In the genomic region with DNA sequence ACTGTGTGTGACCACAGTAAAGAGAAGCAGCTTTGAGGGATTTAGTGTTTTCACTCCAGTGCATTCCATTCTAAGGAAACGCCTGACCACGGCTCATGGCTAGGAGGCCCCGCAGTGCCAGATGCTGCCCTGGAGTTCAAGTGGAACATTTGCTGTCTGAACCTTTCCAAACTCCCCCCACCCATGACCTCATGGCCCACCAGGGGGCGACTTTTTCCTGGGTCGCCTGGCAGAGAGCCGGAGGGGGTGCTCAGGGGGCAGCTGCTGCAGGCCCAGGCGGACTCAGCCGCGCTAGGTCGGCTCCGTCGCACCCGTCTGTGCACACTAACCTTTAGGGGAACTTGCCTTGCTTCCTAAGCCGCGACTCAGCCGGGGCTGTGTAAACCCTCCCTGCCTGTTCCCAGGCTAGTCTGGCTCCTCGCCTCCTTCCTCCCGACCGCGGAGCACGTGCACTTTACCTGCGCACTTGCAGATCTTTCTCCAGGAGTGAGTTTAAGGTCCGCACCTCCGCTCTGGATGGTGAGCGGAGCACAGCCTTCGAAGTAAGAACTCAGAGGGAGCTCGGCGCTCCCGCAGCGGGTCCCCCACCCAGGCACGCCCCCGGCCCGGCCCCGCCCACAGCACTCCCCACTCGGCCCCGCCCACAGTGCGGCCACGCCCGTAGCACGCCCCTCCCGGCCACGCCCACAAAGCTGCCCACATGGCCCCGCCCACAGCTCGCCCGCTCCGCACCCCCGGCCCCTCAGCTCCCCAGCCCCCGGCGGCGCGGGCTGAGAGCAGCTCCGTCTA, we compare ENCODE assay signal across 1 cellular context.
TF ChIP-seq lines count a peak whose summit lies in the region.

A gene (minus strand): TSS at position 550 of the 789 bp plus-strand sequence. CDS start 17,441 bp downstream, outside the sequence.

TF ChIP-seq in K562, 482 proteins besides CTCF, POLR2A, EP300 and RAD21 (continued from another document and continues in another):
- TF ChIP-seq, protein P1, sequence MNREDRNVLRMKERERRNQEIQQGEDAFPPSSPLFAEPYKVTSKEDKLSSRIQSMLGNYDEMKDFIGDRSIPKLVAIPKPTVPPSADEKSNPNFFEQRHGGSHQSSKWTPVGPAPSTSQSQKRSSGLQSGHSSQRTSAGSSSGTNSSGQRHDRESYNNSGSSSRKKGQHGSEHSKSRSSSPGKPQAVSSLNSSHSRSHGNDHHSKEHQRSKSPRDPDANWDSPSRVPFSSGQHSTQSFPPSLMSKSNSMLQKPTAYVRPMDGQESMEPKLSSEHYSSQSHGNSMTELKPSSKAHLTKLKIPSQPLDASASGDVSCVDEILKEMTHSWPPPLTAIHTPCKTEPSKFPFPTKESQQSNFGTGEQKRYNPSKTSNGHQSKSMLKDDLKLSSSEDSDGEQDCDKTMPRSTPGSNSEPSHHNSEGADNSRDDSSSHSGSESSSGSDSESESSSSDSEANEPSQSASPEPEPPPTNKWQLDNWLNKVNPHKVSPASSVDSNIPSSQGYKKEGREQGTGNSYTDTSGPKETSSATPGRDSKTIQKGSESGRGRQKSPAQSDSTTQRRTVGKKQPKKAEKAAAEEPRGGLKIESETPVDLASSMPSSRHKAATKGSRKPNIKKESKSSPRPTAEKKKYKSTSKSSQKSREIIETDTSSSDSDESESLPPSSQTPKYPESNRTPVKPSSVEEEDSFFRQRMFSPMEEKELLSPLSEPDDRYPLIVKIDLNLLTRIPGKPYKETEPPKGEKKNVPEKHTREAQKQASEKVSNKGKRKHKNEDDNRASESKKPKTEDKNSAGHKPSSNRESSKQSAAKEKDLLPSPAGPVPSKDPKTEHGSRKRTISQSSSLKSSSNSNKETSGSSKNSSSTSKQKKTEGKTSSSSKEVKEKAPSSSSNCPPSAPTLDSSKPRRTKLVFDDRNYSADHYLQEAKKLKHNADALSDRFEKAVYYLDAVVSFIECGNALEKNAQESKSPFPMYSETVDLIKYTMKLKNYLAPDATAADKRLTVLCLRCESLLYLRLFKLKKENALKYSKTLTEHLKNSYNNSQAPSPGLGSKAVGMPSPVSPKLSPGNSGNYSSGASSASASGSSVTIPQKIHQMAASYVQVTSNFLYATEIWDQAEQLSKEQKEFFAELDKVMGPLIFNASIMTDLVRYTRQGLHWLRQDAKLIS (CRISPR knock-in tag; IDR thresholded peaks at IDR 0.05): no peak
- TF ChIP-seq, protein P2, sequence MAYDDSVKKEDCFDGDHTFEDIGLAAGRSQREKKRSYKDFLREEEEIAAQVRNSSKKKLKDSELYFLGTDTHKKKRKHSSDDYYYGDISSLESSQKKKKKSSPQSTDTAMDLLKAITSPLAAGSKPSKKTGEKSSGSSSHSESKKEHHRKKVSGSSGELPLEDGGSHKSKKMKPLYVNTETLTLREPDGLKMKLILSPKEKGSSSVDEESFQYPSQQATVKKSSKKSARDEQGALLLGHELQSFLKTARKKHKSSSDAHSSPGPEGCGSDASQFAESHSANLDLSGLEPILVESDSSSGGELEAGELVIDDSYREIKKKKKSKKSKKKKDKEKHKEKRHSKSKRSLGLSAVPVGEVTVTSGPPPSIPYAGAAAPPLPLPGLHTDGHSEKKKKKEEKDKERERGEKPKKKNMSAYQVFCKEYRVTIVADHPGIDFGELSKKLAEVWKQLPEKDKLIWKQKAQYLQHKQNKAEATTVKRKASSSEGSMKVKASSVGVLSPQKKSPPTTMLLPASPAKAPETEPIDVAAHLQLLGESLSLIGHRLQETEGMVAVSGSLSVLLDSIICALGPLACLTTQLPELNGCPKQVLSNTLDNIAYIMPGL (CRISPR knock-in tag; IDR thresholded peaks at IDR 0.05): 0 out of 2 replicates have a peak, but pooled peaks have one; percentile 44
- TF ChIP-seq CBFB (CRISPR knock-in tag; IDR thresholded peaks at IDR 0.05): 0 out of 2 replicates have a peak, but pooled peaks have one; percentile 34
- peak; percentile 54; the same call in 1 of the 2 replicates for TF ChIP-seq HDAC2 (IDR thresholded peaks at IDR 0.05)
- TF ChIP-seq, protein P3, sequence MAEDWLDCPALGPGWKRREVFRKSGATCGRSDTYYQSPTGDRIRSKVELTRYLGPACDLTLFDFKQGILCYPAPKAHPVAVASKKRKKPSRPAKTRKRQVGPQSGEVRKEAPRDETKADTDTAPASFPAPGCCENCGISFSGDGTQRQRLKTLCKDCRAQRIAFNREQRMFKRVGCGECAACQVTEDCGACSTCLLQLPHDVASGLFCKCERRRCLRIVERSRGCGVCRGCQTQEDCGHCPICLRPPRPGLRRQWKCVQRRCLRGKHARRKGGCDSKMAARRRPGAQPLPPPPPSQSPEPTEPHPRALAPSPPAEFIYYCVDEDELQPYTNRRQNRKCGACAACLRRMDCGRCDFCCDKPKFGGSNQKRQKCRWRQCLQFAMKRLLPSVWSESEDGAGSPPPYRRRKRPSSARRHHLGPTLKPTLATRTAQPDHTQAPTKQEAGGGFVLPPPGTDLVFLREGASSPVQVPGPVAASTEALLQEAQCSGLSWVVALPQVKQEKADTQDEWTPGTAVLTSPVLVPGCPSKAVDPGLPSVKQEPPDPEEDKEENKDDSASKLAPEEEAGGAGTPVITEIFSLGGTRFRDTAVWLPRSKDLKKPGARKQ (CRISPR knock-in tag; IDR thresholded peaks at IDR 0.05): no peak
- TF ChIP-seq HDAC1 (IDR thresholded peaks at IDR 0.05): peak in 1 of 2 experiments; percentile 70; a peak in 2 of 4 replicates
- TF ChIP-seq L3MBTL2 (IDR thresholded peaks at IDR 0.05): peak; percentile 99
- TF ChIP-seq TBP (optimal IDR thresholded peaks at IDR 0.05; ENCODE audit: low read depth, low read length): peak; percentile 17
- peak; percentile 68; the same call in 1 of the 2 replicates for TF ChIP-seq FOXP1 (CRISPR knock-in tag; IDR thresholded peaks at IDR 0.05)
- TF ChIP-seq FOXA3 (CRISPR knock-in tag; conservative IDR thresholded peaks at IDR 0.05 in 1 of 2, IDR thresholded peaks at IDR 0.05 in 1 of 2): peak in 1 of 2 experiments; percentile 36; a peak in 1 of 4 replicates
- 0 out of 2 replicates have a peak, but pooled peaks have one; percentile 32 for TF ChIP-seq CREM (IDR thresholded peaks at IDR 0.05; ENCODE audit: low read depth)
- TF ChIP-seq, protein P4, sequence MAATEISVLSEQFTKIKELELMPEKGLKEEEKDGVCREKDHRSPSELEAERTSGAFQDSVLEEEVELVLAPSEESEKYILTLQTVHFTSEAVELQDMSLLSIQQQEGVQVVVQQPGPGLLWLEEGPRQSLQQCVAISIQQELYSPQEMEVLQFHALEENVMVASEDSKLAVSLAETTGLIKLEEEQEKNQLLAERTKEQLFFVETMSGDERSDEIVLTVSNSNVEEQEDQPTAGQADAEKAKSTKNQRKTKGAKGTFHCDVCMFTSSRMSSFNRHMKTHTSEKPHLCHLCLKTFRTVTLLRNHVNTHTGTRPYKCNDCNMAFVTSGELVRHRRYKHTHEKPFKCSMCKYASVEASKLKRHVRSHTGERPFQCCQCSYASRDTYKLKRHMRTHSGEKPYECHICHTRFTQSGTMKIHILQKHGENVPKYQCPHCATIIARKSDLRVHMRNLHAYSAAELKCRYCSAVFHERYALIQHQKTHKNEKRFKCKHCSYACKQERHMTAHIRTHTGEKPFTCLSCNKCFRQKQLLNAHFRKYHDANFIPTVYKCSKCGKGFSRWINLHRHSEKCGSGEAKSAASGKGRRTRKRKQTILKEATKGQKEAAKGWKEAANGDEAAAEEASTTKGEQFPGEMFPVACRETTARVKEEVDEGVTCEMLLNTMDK (IDR thresholded peaks at IDR 0.05; ENCODE audit: borderline replicate concordance, insufficient read depth, low read depth, low read length, poor library complexity, severe bottlenecking): peak; percentile 84
- TF ChIP-seq BHLHE40 (IDR thresholded peaks at IDR 0.05; ENCODE audit: low read length): peak; percentile 90
- peak; percentile 40; the same call in 1 of the 2 replicates for TF ChIP-seq ETV5 (CRISPR knock-in tag; IDR thresholded peaks at IDR 0.05; ENCODE audit: low read depth)
- peak; percentile 57 for TF ChIP-seq ATF7 (IDR thresholded peaks at IDR 0.05)
- TF ChIP-seq SIN3A (IDR thresholded peaks at IDR 0.05; ENCODE audit: borderline replicate concordance in 2 of 2, control insufficient read depth in 1 of 2, low read depth in 2 of 2, low read length in 2 of 2): peak in 1 of 2 experiments; percentile 8; a peak in 1 of 4 replicates
- peak; percentile 24; the same call in 1 of the 2 replicates for TF ChIP-seq CTBP1 (IDR thresholded peaks at IDR 0.05; ENCODE audit: borderline replicate concordance)
- TF ChIP-seq, protein P5, sequence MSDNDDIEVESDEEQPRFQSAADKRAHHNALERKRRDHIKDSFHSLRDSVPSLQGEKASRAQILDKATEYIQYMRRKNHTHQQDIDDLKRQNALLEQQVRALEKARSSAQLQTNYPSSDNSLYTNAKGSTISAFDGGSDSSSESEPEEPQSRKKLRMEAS (CRISPR knock-in tag; IDR thresholded peaks at IDR 0.05): peak; percentile 93
- TF ChIP-seq SMARCC2 (IDR thresholded peaks at IDR 0.05; ENCODE audit: low read depth): no peak
- peak; percentile 45 for TF ChIP-seq SAP30 (IDR thresholded peaks at IDR 0.05; ENCODE audit: borderline replicate concordance, insufficient read depth, low read depth, low read length, poor library complexity, severe bottlenecking)
- TF ChIP-seq MTA3 (IDR thresholded peaks at IDR 0.05; ENCODE audit: borderline replicate concordance): peak; percentile 78; the same call in 1 of the 2 replicates
- TF ChIP-seq, protein P6, sequence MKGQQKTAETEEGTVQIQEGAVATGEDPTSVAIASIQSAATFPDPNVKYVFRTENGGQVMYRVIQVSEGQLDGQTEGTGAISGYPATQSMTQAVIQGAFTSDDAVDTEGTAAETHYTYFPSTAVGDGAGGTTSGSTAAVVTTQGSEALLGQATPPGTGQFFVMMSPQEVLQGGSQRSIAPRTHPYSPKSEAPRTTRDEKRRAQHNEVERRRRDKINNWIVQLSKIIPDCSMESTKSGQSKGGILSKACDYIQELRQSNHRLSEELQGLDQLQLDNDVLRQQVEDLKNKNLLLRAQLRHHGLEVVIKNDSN (CRISPR knock-in tag; IDR thresholded peaks at IDR 0.05): peak; percentile 46
- peak; percentile 74 for TF ChIP-seq ZBTB7A (IDR thresholded peaks at IDR 0.05; ENCODE audit: borderline replicate concordance, control insufficient read depth, low read depth, low read length)
- 0 out of 2 replicates have a peak, but pooled peaks have one; percentile 54 for TF ChIP-seq ZEB2 (IDR thresholded peaks at IDR 0.05)
- TF ChIP-seq NBN (IDR thresholded peaks at IDR 0.05; ENCODE audit: low read depth): 0 out of 2 replicates have a peak, but pooled peaks have one; percentile 49
- TF ChIP-seq MCM3 (IDR thresholded peaks at IDR 0.05): no peak
- TF ChIP-seq, protein P7, sequence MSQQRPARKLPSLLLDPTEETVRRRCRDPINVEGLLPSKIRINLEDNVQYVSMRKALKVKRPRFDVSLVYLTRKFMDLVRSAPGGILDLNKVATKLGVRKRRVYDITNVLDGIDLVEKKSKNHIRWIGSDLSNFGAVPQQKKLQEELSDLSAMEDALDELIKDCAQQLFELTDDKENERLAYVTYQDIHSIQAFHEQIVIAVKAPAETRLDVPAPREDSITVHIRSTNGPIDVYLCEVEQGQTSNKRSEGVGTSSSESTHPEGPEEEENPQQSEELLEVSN (IDR thresholded peaks at IDR 0.05; ENCODE audit: borderline replicate concordance in 1 of 2, extremely low read depth in 1 of 2, insufficient read depth in 1 of 2, insufficient read length in 1 of 2, low read depth in 1 of 2, low read length in 1 of 2, poor library complexity in 1 of 2, severe bottlenecking in 1 of 2): peak; percentile 87 to 88
- TF ChIP-seq ZNF140 (CRISPR knock-in tag; IDR thresholded peaks at IDR 0.05): no peak
- TF ChIP-seq, protein P8, sequence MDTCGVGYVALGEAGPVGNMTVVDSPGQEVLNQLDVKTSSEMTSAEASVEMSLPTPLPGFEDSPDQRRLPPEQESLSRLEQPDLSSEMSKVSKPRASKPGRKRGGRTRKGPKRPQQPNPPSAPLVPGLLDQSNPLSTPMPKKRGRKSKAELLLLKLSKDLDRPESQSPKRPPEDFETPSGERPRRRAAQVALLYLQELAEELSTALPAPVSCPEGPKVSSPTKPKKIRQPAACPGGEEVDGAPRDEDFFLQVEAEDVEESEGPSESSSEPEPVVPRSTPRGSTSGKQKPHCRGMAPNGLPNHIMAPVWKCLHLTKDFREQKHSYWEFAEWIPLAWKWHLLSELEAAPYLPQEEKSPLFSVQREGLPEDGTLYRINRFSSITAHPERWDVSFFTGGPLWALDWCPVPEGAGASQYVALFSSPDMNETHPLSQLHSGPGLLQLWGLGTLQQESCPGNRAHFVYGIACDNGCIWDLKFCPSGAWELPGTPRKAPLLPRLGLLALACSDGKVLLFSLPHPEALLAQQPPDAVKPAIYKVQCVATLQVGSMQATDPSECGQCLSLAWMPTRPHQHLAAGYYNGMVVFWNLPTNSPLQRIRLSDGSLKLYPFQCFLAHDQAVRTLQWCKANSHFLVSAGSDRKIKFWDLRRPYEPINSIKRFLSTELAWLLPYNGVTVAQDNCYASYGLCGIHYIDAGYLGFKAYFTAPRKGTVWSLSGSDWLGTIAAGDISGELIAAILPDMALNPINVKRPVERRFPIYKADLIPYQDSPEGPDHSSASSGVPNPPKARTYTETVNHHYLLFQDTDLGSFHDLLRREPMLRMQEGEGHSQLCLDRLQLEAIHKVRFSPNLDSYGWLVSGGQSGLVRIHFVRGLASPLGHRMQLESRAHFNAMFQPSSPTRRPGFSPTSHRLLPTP (IDR thresholded peaks at IDR 0.05; ENCODE audit: borderline replicate concordance, extremely low read depth, insufficient read length): no peak
- peak; percentile 61; the same call in 1 of the 2 replicates for TF ChIP-seq SP1 (CRISPR knock-in tag; IDR thresholded peaks at IDR 0.05)
- TF ChIP-seq JUNB (CRISPR knock-in tag; conservative IDR thresholded peaks at IDR 0.05): no peak
- TF ChIP-seq PHF8 (IDR thresholded peaks at IDR 0.05; ENCODE audit: borderline replicate concordance, low read length): peak; percentile 50; the same call in 1 of the 2 replicates
- 0 out of 2 replicates have a peak, but pooled peaks have one; percentile 36 for TF ChIP-seq ESRRA (IDR thresholded peaks at IDR 0.05; ENCODE audit: borderline replicate concordance, low read depth)
- no peak for TF ChIP-seq SMAD1 (IDR thresholded peaks at IDR 0.05; ENCODE audit: low read depth, low read length, partially characterized antibody)
- 0 out of 2 replicates have a peak, but pooled peaks have one; percentile 34 for TF ChIP-seq SMC3 (conservative IDR thresholded peaks at IDR 0.05; ENCODE audit: insufficient read depth, low read depth, low read length)
- TF ChIP-seq, protein P9, sequence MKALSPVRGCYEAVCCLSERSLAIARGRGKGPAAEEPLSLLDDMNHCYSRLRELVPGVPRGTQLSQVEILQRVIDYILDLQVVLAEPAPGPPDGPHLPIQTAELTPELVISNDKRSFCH (CRISPR knock-in tag; IDR thresholded peaks at IDR 0.05): no peak
- TF ChIP-seq, protein P9 (tag; IDR thresholded peaks at IDR 0.05): 0 out of 2 replicates have a peak, but pooled peaks have one; percentile 48
- peak; percentile 45; the same call in 1 of the 2 replicates for TF ChIP-seq RB1 (IDR thresholded peaks at IDR 0.05; ENCODE audit: low read depth)
- peak; percentile 62 for TF ChIP-seq EP400 (IDR thresholded peaks at IDR 0.05)
- no peak for TF ChIP-seq CREB1 (IDR thresholded peaks at IDR 0.05)
- TF ChIP-seq CREB1 (CRISPR knock-in tag; IDR thresholded peaks at IDR 0.05): peak; percentile 43; the same call in 1 of the 2 replicates
- peak; percentile 59 for TF ChIP-seq SMAD4 (CRISPR knock-in tag; conservative IDR thresholded peaks at IDR 0.05)
- peak; percentile 67; the same call in 1 of the 2 replicates for TF ChIP-seq ZNF263 (CRISPR knock-in tag; IDR thresholded peaks at IDR 0.05; ENCODE audit: borderline replicate concordance)
- TF ChIP-seq SAFB (IDR thresholded peaks at IDR 0.05; ENCODE audit: borderline replicate concordance, low read depth, low read length): no peak
